8 cellular contexts compared by ENCODE assay signal in the genomic region with DNA sequence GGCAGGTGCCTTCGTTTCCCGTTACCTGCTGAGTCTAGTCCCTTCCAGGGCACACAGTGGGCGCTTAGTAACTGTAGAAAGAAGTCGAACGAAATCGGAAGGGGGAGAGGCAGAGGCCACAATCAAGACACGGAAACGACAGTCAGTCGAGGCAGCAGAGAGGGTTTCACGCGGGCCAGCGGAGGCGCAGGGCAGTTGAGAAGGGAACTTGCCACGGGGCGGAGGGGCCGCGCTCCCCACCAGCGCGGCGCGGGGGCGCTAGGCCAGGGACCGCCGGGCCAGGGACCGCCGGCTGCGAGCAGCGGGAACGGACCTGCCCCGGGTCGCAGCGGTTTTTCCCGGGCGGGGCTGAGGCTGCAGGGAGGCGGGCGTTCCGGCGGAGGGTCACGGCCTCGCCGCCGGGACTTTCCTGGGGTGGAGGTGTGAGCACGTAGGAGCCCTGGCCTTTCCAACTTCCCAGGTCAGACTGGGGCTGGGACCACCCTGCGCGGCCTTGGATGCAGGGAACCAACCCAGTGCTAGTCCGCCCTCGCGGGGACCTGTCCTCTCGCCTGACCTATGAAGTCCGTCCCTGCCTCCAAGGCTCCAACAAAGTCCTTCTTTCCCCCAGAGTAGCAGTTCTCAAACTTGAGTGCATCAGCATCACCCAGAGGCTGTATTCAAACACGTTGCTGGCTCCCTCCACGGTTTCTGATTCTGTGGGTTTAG.
A peak's percentile ranks its signal among the peaks of the same experiment; 100 is the strongest.
DNase-seq lines count a peak whose midpoint lies in the region; ATAC-seq and TF ChIP-seq lines count a peak whose summit lies in the region.

No MANE protein-coding gene starts in this region.

- TF ChIP-seq CTCF in astrocyte of the spinal cord (IDR thresholded peaks at IDR 0.05; ENCODE audit: low read depth, low read length): peak; percentile 16

- DNase-seq in T-helper 1 cell (peak; percentile 6 to 55 (median 18)), astrocyte of the spinal cord (ENCODE audit: low read depth, low spot score) (peak; percentile 59), iPS-NIHi11 (ENCODE audit: low spot score) (peak; percentile 61), smooth muscle cell of the brain vasculature (ENCODE audit: low read depth, low spot score) (peak; percentile 71), NCI-H1694 treated with DMSO at 0.1 percent for 48 hours (lab: John Stamatoyannopoulos, UW) (no peak), globus pallidus (ENCODE audit: low spot score) (no peak)

- in situ Hi-C loops in astrocyte of the spinal cord (cut with HindIII; ENCODE audit: low sequenced_read_pairs): no loop called here

- ATAC-seq in GM18502 (IDR thresholded peaks at IDR 0.05; ENCODE audit: poor library complexity, unreplicated experiment) (peak; percentile 63), HG02798 (IDR thresholded peaks at IDR 0.05; ENCODE audit: poor library complexity, unreplicated experiment) (peak; percentile 75)

- peak overlapping the region; percentile 12 for H3K4me3 ChIP-seq in astrocyte of the spinal cord (ENCODE audit: low read depth, low read length)

Comparison
In these comparisons a context has a peak if more than half of its experiments do, and no peak if none do; other contexts are left out.
1. DNase-seq: peak in T-helper 1 cell (5 of 5), astrocyte of the spinal cord (single experiment), iPS-NIHi11 (single experiment) and smooth muscle cell of the brain vasculature (single experiment); none in NCI-H1694 treated with DMSO at 0.1 percent for 48 hours (single experiment) and globus pallidus (single experiment).